Comparison of ENCODE assay signal across 28 cellular contexts in the genomic region with DNA sequence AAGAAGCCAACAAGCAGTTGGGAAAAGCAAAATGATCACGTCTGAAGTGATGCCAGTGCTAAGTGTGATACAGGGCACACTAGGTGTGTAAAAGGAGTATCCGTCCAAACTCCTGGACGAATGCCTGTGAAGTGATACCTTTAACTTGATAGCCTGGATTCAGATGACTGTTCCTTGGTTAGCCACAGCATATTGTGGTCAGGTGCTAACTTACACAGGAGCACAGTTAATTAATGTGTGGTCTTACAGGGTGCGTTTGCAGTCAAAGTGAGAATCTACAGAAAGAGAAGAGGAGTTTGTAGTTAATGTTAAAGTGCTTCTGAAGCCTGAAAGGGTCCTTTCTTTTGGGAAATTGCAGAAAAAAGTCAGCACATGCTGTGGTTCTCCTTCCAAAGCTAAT.
DNase-seq lines count a peak whose midpoint lies in the region; ATAC-seq, FAIRE-seq and TF ChIP-seq lines count a peak whose summit lies in the region.
"Had no signal": no experiment of that assay in that cellular context is flagged by ENCODE, and none has a peak within 500 bp of the region (broad histone marks: within the 10 kb centered on the region; RNA-seq: fewer than 3 reads in every experiment).

No MANE protein-coding gene starts in this region.

- no peak for ATAC-seq in activated T-cell treated with anti-CD3 and anti-CD28 coated beads, Interleukin-2, amount 50 U/mL, for 4 hours
- ATAC-seq in natural killer cell = no peak
- ATAC-seq: activated CD4-positive, CD25-positive, alpha-beta regulatory T cell treated with anti-CD3 and anti-CD28 coated beads, Interleukin-2, amount 50 U/mL, for 24 hours; activated CD8-positive, alpha-beta T cell treated with anti-CD3 and anti-CD28 coated beads for 36 hours; GM23338; K562 had no signal

- 0 out of 4 replicates have a peak, but pooled peaks cover 0 to 7% of the 10 kb centered on the region in 2 experiments for H3K9me3 ChIP-seq in H1 (ENCODE audit: insufficient read depth in 2 of 2, low read depth in 1 of 2, low read length in 1 of 2)
- H3K9me3 ChIP-seq: ovary, right atrium auricular region, upper lobe of left lung had no signal

- H3K27ac Mint-ChIP-seq in HFFc6 (peak overlapping the region; percentile 69), natural killer cell (no peak overlapping the region)
- H3K27ac Mint-ChIP-seq: activated CD8-positive, alpha-beta T cell treated with anti-CD3 and anti-CD28 coated beads for 36 hours; GM23338; natural killer cell treated with Interleukin-12 subunit alpha and Interleukin-12 subunit beta and Interleukin-15 and Interleukin-18, amount 100 ng/mL, for 72 hours; T-helper 1 cell treated with Interleukin-12 subunit alpha and Interleukin-12 subunit beta and Interleukin-4 antibody, amounts not matched to agents 30 μg/mL and 1 μg/mL, for 36 hours had no signal

- DNase-seq in HFFc6 = no peak
- DNase-seq in H1 (ENCODE audit: low read depth in 1 of 2, low spot score in 2 of 2) = no peak
- peak; percentile 63 for DNase-seq in renal cortical epithelial cell (ENCODE audit: low read depth)
- DNase-seq in activated T-cell treated with anti-CD3 and anti-CD28 coated beads, Interleukin-2, amount 50 U/mL, for 4 hours = no peak
- no peak for DNase-seq in natural killer cell
- no peak for DNase-seq in SHP77 treated with DMSO at 0.1 percent for 48 hours (lab: John Stamatoyannopoulos, UW)
- DNase-seq: activated CD8-positive, alpha-beta T cell treated with anti-CD3 and anti-CD28 coated beads for 36 hours; activated effector memory CD4-positive, alpha-beta T cell treated with anti-CD3 and anti-CD28 coated beads, Interleukin-2, amount 50 U/mL, for 16 hours; DMS79 treated with DMSO at 0.1 percent for 48 hours; islet precursor cell; MM.1S; NCI-H2029 treated with DMSO at 0.1 percent for 48 hours; NCI-H345; NCI-H774; ovary; RPMI8226; stimulated activated CD4-positive, alpha-beta T cell treated with anti-CD3 and anti-CD28 coated beads, Interleukin-2, amount 100 ng/mL, for 24 hours; upper lobe of left lung had no signal

- H2BK120ac ChIP-seq in H1 (replicated peaks; ENCODE audit: low read depth, low read length) = no peak overlapping the region

- no peak for TF ChIP-seq CTCF in HFFc6 (IDR thresholded peaks at IDR 0.05)
- TF ChIP-seq CTCF in KMS-11 (conservative IDR thresholded peaks at IDR 0.05; ENCODE audit: low read depth, low read length) = no peak
- no peak for TF ChIP-seq CTCF in H1 (IDR thresholded peaks at IDR 0.05; ENCODE audit: control extremely low read depth in 1 of 3, insufficient read depth in 1 of 3, low read depth in 1 of 3, low read length in 3 of 3)
- TF ChIP-seq CTCF in natural killer cell (IDR thresholded peaks at IDR 0.05) = no peak

- H3K27ac ChIP-seq in KMS-11 = peak overlapping the region; percentile 60
- no peak overlapping the region for H3K27ac ChIP-seq in H1 (ENCODE audit: low read depth, low read length)
- H3K27ac ChIP-seq: C4-2B, ovary, right atrium auricular region, upper lobe of left lung had no signal

- H3K4me2 ChIP-seq in KMS-11 = peak overlapping the region; percentile 92
- no peak overlapping the region for H3K4me2 ChIP-seq in H1 (ENCODE audit: insufficient read depth in 1 of 2, low read depth in 2 of 2, low read length in 2 of 2)
- H3K4me2 ChIP-seq: GM23338 had no signal

- H4K20me1 ChIP-seq in KMS-11 (ENCODE audit: insufficient read depth) (no peaks in the 10 kb centered on the region), H1 (replicated peaks in 1 of 2; ENCODE audit: control insufficient read depth in 1 of 2, insufficient read depth in 2 of 2, low read length in 2 of 2) (no peaks in the 10 kb centered on the region)

- no peak overlapping the region for H2BK15ac ChIP-seq in H1 (ENCODE audit: low read length)

- H3K23ac ChIP-seq in H1 (ENCODE audit: insufficient read length) = no peak overlapping the region

- H3K27me3 Mint-ChIP-seq in HFFc6 (ENCODE audit: insufficient read depth) (peaks cover under 1% of the 10 kb centered on the region), natural killer cell (ENCODE audit: low read depth in 2 of 2) (peaks cover 4 to 8% of the 10 kb centered on the region in 2 donors)
- H3K27me3 Mint-ChIP-seq in activated T-cell treated with anti-CD3 and anti-CD28 coated beads, Interleukin-2, amount 50 U/mL, for 4 hours (ENCODE audit: low read depth) = peaks cover 2% of the 10 kb centered on the region

- H3K4me3 ChIP-seq in KMS-11 (IDR thresholded peaks at IDR 0.05; ENCODE audit: insufficient read depth, low read depth, low read length) = no peak overlapping the region
- no peak overlapping the region for H3K4me3 ChIP-seq in H1 (ENCODE audit: extremely low read depth in 1 of 4, insufficient read depth in 2 of 4, low read depth in 3 of 4, low read length in 4 of 4)
- H3K4me3 ChIP-seq: GM23338, K562, ovary, right atrium auricular region, upper lobe of left lung had no signal

- TF ChIP-seq EP300 in H1 (IDR thresholded peaks at IDR 0.05; ENCODE audit: borderline replicate concordance in 1 of 2, low read depth in 2 of 2, low read length in 2 of 2) = no peak

- POLR2A ChIA-PET in H1 (lab: Charles Lee; ENCODE audit: partially characterized antibody) = no interaction called here

- H3K4me3 Mint-ChIP-seq in HFFc6 = 0 out of 2 replicates have a peak overlapping the region, but pooled peaks have one; percentile 21
- no peak overlapping the region for H3K4me3 Mint-ChIP-seq in activated T-cell treated with anti-CD3 and anti-CD28 coated beads, Interleukin-2, amount 50 U/mL, for 4 hours
- H3K4me3 Mint-ChIP-seq in natural killer cell = no peak overlapping the region
- H3K4me3 Mint-ChIP-seq: activated CD8-positive, alpha-beta T cell treated with anti-CD3 and anti-CD28 coated beads for 36 hours; GM23338; natural killer cell treated with Interleukin-12 subunit alpha and Interleukin-12 subunit beta and Interleukin-15 and Interleukin-18, amount 100 ng/mL, for 72 hours; T-helper 1 cell treated with Interleukin-12 subunit alpha and Interleukin-12 subunit beta and Interleukin-4 antibody, amounts not matched to agents 30 μg/mL and 1 μg/mL, for 36 hours had no signal

- H3K18ac ChIP-seq in H1 (ENCODE audit: extremely low read depth, low read length) = no peak overlapping the region

- intact Hi-C loops in natural killer cell (cut with micrococcal nuclease) = no loop called here

- H3K4ac ChIP-seq in H1 (replicated peaks; ENCODE audit: insufficient read length, low read depth, low read length) = no peak overlapping the region

- H3K23me2 ChIP-seq in H1 (ENCODE audit: low read depth, low read length) = no peaks in the 10 kb centered on the region

- H2AK5ac ChIP-seq in H1 (ENCODE audit: low read depth, low read length) = no peak overlapping the region

- H4K91ac ChIP-seq in H1 (replicated peaks; ENCODE audit: insufficient read length, low read length) = no peak overlapping the region

- H3K9me3 Mint-ChIP-seq in HFFc6 (peaks cover 9% of the 10 kb centered on the region; the same call in 1 of the 2 replicates), natural killer cell (no peaks in the 10 kb centered on the region)
- H3K9me3 Mint-ChIP-seq in activated T-cell treated with anti-CD3 and anti-CD28 coated beads, Interleukin-2, amount 50 U/mL, for 4 hours = no peaks in the 10 kb centered on the region
- H3K9me3 Mint-ChIP-seq: activated CD8-positive, alpha-beta T cell treated with anti-CD3 and anti-CD28 coated beads for 36 hours; natural killer cell treated with Interleukin-12 subunit alpha and Interleukin-12 subunit beta and Interleukin-15 and Interleukin-18, amount 100 ng/mL, for 72 hours; T-helper 1 cell treated with Interleukin-12 subunit alpha and Interleukin-12 subunit beta and Interleukin-4 antibody, amounts not matched to agents 30 μg/mL and 1 μg/mL, for 36 hours had no signal

- CTCF ChIA-PET in H1 (lab: Charles Lee; ENCODE audit: partially characterized antibody) = interaction anchor here (0.9 to 1.0 kb wide), 2 partner anchors 24 to 46 kb away, joined by 3 to 6 read pairs; no protein-coding TSS in a partner anchor

- FAIRE-seq in H1 (lab: Jason Lieb, UNC) = no peak
- FAIRE-seq: endothelial cell of umbilical vein, K562, TTC549 had no signal

- no peak overlapping the region for H3K56ac ChIP-seq in H1 (replicated peaks; ENCODE audit: insufficient read length, low read depth, low read length)

- TF ChIP-seq RAD21 in H1 (IDR thresholded peaks at IDR 0.05 in 1 of 2, conservative IDR thresholded peaks at IDR 0.05 in 1 of 2; ENCODE audit: low read depth in 2 of 2, low read length in 2 of 2) = no peak

- H3K79me1 ChIP-seq in H1 (ENCODE audit: low read depth, low read length) = no peaks in the 10 kb centered on the region

- no peak overlapping the region for H2BK20ac ChIP-seq in H1 (ENCODE audit: low read length)

- H3K4me1 Mint-ChIP-seq in HFFc6 (ENCODE audit: low read depth) (peaks cover 94% of the 10 kb centered on the region), natural killer cell (peaks cover 0 to 4% of the 10 kb centered on the region in 2 donors)
- H3K4me1 Mint-ChIP-seq in activated T-cell treated with anti-CD3 and anti-CD28 coated beads, Interleukin-2, amount 50 U/mL, for 4 hours (ENCODE audit: low read depth) = no peaks in the 10 kb centered on the region
- H3K4me1 Mint-ChIP-seq: GM23338 had no signal

- H4K5ac ChIP-seq in H1 (ENCODE audit: insufficient read length, low read depth, low read length) = no peak overlapping the region

- H3K14ac ChIP-seq in H1 (ENCODE audit: insufficient read length) = no peak overlapping the region

- H4K8ac ChIP-seq in H1 (ENCODE audit: extremely low read depth, insufficient read depth, low read length) = no peak overlapping the region

- peaks cover 86% of the 10 kb centered on the region for H3K4me1 ChIP-seq in KMS-11 (ENCODE audit: low read depth, poor library complexity, severe bottlenecking)
- no peaks in the 10 kb centered on the region for H3K4me1 ChIP-seq in H1 (replicated peaks in 1 of 4; ENCODE audit: control insufficient read depth in 3 of 4, insufficient read depth in 4 of 4, low read length in 3 of 4)
- H3K4me1 ChIP-seq: upper lobe of left lung had no signal

- no peaks in the 10 kb centered on the region for H3K79me2 ChIP-seq in KMS-11 (ENCODE audit: insufficient read depth, low read depth)
- no peaks in the 10 kb centered on the region for H3K79me2 ChIP-seq in H1 (ENCODE audit: control insufficient read depth in 1 of 2, insufficient read depth in 2 of 2, low read length in 2 of 2)

- no peaks in the 10 kb centered on the region for H3K36me3 ChIP-seq in KMS-11 (ENCODE audit: insufficient read depth)
- no peaks in the 10 kb centered on the region for H3K36me3 ChIP-seq in H1 (ENCODE audit: control insufficient read depth in 2 of 4, insufficient read depth in 4 of 4, low read length in 3 of 4)
- H3K36me3 ChIP-seq: ovary, right atrium auricular region, upper lobe of left lung had no signal

- H2BK12ac ChIP-seq in H1 (ENCODE audit: low read depth, low read length) = no peak overlapping the region

- peak overlapping the region; percentile 3; the same call in 1 of the 2 replicates for H3K9ac ChIP-seq in KMS-11
- H3K9ac ChIP-seq in H1 (replicated peaks in 1 of 4; ENCODE audit: extremely low read depth in 1 of 4, low read depth in 3 of 4, low read length in 3 of 4) = no peak overlapping the region

- H3K36me3 Mint-ChIP-seq in HFFc6 (ENCODE audit: low read depth) (peaks cover 57% of the 10 kb centered on the region), natural killer cell (no peaks in the 10 kb centered on the region)
- H3K36me3 Mint-ChIP-seq in activated T-cell treated with anti-CD3 and anti-CD28 coated beads, Interleukin-2, amount 50 U/mL, for 4 hours (ENCODE audit: insufficient read depth) = no peaks in the 10 kb centered on the region
- H3K36me3 Mint-ChIP-seq: natural killer cell treated with Interleukin-12 subunit alpha and Interleukin-12 subunit beta and Interleukin-15 and Interleukin-18, amount 100 ng/mL, for 72 hours had no signal

- TF ChIP-seq POLR2A in H1 (IDR thresholded peaks at IDR 0.05; ENCODE audit: control extremely low read depth in 1 of 2, low read depth in 2 of 2, low read length in 2 of 2) = no peak

- no peak overlapping the region for H2BK5ac ChIP-seq in H1 (ENCODE audit: low read depth, low read length)

- H3K27me3 ChIP-seq in KMS-11 (ENCODE audit: insufficient read depth, low read depth) (no peaks in the 10 kb centered on the region), H1 (replicated peaks in 1 of 4; ENCODE audit: control insufficient read depth in 3 of 4, extremely low read depth in 1 of 4, insufficient read depth in 3 of 4, low read length in 3 of 4) (no peaks in the 10 kb centered on the region)
- H3K27me3 ChIP-seq: ovary, right atrium auricular region, upper lobe of left lung had no signal

- H2AFZ ChIP-seq in KMS-11 (ENCODE audit: low read depth) = peak overlapping the region; percentile 20; the same call in 1 of the 2 replicates
- H2AFZ ChIP-seq in H1 (ENCODE audit: low read length) = 0 out of 2 replicates have a peak overlapping the region, but pooled peaks have one; percentile 22
- H2AFZ ChIP-seq: GM23338 had no signal

- 87% methylated on average over 4 of the region's 4 CpGs; no CpG with 5 or more reads in 1 of the 2 experiments for WGBS in H1 (ENCODE audit: extremely low coverage in 1 of 2, insufficient coverage in 1 of 2, insufficient read length in 1 of 2, insufficient replicate concordance in 2 of 2, low coverage in 1 of 2, low lambda C conversion rate in 2 of 2, missing lambda C conversion rate in 1 of 2), 2 experiments
